10 cellular contexts compared by ENCODE assay signal in genomic region chr12:120012067-120012621, GRCh38. TPM values are rescaled to one million over a fixed set of nuclear protein-coding genes. Genes with fewer than 3 reads are reported as not detected.
DNase-seq lines count a peak whose midpoint lies in the region; ATAC-seq and TF ChIP-seq lines count a peak whose summit lies in the region.
"Had no signal": no experiment of that assay in that cellular context is flagged by ENCODE, and none has a peak within 500 bp of the region (broad histone marks: within the 10 kb centered on the region; RNA-seq: fewer than 3 reads in every experiment).

No MANE protein-coding gene starts in this region.

- ATAC-seq in CD4-positive, alpha-beta T cell (ENCODE audit: poor library complexity), result peak; percentile 57
- ATAC-seq in HG03439 (IDR thresholded peaks at IDR 0.05; ENCODE audit: unreplicated experiment) (peak; percentile 87), Right ventricle myocardium inferior (no peak)

- POLR2A ChIA-PET in CD4-positive, alpha-beta T cell (lab: Charles Lee), result interaction anchor here (1.5 to 2.1 kb wide), 2 partner anchors 23 to 63 kb away, joined by 3 to 7 read pairs; partner anchors contain the start of gene BICDL1
- POLR2A ChIA-PET in activated CD4-positive, alpha-beta T cell treated with anti-CD3 and anti-CD28 coated beads, Interleukin-2, amount 10 ng/mL, durations not matched to agents 7 days and 5 days (lab: Charles Lee), result no interaction called here

- TF ChIP-seq CTCF in CD4-positive, alpha-beta T cell (IDR thresholded peaks at IDR 0.05), result no peak
- TF ChIP-seq CTCF in GM20000 (IDR thresholded peaks at IDR 0.05; ENCODE audit: extremely low read depth, missing control alignments) (no peak), endothelial cell (IDR thresholded peaks at IDR 0.05; ENCODE audit: unreplicated experiment) (no peak)

- H3K27ac ChIP-seq in CD4-positive, alpha-beta T cell (ENCODE audit: low read depth, low read length), result peak overlapping the region; percentile 86
- H3K27ac ChIP-seq: thoracic aorta had no signal

- CTCF ChIA-PET in CD4-positive, alpha-beta T cell (lab: Charles Lee), result interaction anchor here (0.5 to 5.8 kb wide), 4 partner anchors 23 to 189 kb away, joined by 3 to 33 read pairs (median 18); partner anchors contain the start of gene BICDL1
- CTCF ChIA-PET in activated CD4-positive, alpha-beta T cell treated with anti-CD3 and anti-CD28 coated beads, Interleukin-2, amount 10 ng/mL, durations not matched to agents 7 days and 5 days (lab: Charles Lee), result interaction anchor here (1.1 kb wide), 1 partner anchor 11 kb away, joined by 3 read pairs; no protein-coding TSS in a partner anchor

- H3K4me3 Mint-ChIP-seq in CD4-positive, alpha-beta T cell, result peak overlapping the region; percentile 76
- H3K4me3 Mint-ChIP-seq in activated CD4-positive, alpha-beta T cell treated with anti-CD3 and anti-CD28 coated beads, Interleukin-2, amount 10 ng/mL, durations not matched to agents 7 days and 5 days, result peak overlapping the region; percentile 56
- H3K4me3 Mint-ChIP-seq in endothelial cell (ENCODE audit: unreplicated experiment), result no peak overlapping the region
- H3K4me3 Mint-ChIP-seq: dendritic cell treated with granulocyte-macrophage colony-stimulating factor and Interleukin-4, amounts not matched to agents 40 ng/mL and 50 ng/mL, for 4 days had no signal

- H3K36me3 Mint-ChIP-seq in CD4-positive, alpha-beta T cell (ENCODE audit: low read depth), result peaks cover 30% of the 10 kb centered on the region
- peaks cover 58% of the 10 kb centered on the region for H3K36me3 Mint-ChIP-seq in activated CD4-positive, alpha-beta T cell treated with anti-CD3 and anti-CD28 coated beads, Interleukin-2, amount 10 ng/mL, durations not matched to agents 7 days and 5 days (ENCODE audit: low read depth)
- H3K36me3 Mint-ChIP-seq in endothelial cell (ENCODE audit: low read depth, unreplicated experiment), result no peaks in the 10 kb centered on the region

- intact Hi-C loops in CD4-positive, alpha-beta T cell (cut with DNase I, micrococcal nuclease), result loop anchor here in 1 of 2 experiments (2.0 to 10.0 kb wide), 3 partner anchors 23 to 280 kb away; partner anchors contain the start of genes BICDL1, RNU4-1, RNU4-2 and RPLP0
- intact Hi-C loops in Right ventricle myocardium inferior (cut with DNase I), result no loop called here

- DNase-seq in CD4-positive, alpha-beta T cell, result peak; percentile 27 to 88 (median 57)
- peak; percentile 86 for DNase-seq in GM20000 (ENCODE audit: low spot score)
- DNase-seq in activated CD4-positive, alpha-beta T cell treated with anti-CD3 and anti-CD28 coated beads, Interleukin-2, amount 10 ng/mL, durations not matched to agents 7 days and 5 days, result peak; percentile 83
- DNase-seq in endothelial cell (ENCODE audit: low spot score), result peak; percentile 18
- peak; percentile 37 to 85 for DNase-seq in stimulated activated CD8-positive, alpha-beta memory T cell treated with anti-CD3 and anti-CD28 coated beads, Interleukin-15, amount 100 ng/mL, for 4 hours (ENCODE audit: low read depth in 2 of 2)
- DNase-seq in NCI-H1092 (lab: John Stamatoyannopoulos, UW), result no peak
- no peak for DNase-seq in Right ventricle myocardium inferior (ENCODE audit: missing footprints)

- H3K27ac Mint-ChIP-seq in CD4-positive, alpha-beta T cell, result peak overlapping the region; percentile 96
- peak overlapping the region; percentile 96 for H3K27ac Mint-ChIP-seq in activated CD4-positive, alpha-beta T cell treated with anti-CD3 and anti-CD28 coated beads, Interleukin-2, amount 10 ng/mL, durations not matched to agents 7 days and 5 days
- peak overlapping the region; percentile 37 for H3K27ac Mint-ChIP-seq in endothelial cell (ENCODE audit: unreplicated experiment)
- H3K27ac Mint-ChIP-seq: dendritic cell treated with granulocyte-macrophage colony-stimulating factor and Interleukin-4, amounts not matched to agents 40 ng/mL and 50 ng/mL, for 4 days had no signal

- H3K9me3 Mint-ChIP-seq in CD4-positive, alpha-beta T cell, result no peaks in the 10 kb centered on the region
- peaks cover 4% of the 10 kb centered on the region for H3K9me3 Mint-ChIP-seq in activated CD4-positive, alpha-beta T cell treated with anti-CD3 and anti-CD28 coated beads, Interleukin-2, amount 10 ng/mL, durations not matched to agents 7 days and 5 days
- no peaks in the 10 kb centered on the region for H3K9me3 Mint-ChIP-seq in endothelial cell (ENCODE audit: unreplicated experiment)
- H3K9me3 Mint-ChIP-seq: dendritic cell treated with granulocyte-macrophage colony-stimulating factor and Interleukin-4, amounts not matched to agents 40 ng/mL and 50 ng/mL, for 4 days had no signal

- H3K27me3 ChIP-seq in CD4-positive, alpha-beta T cell (ENCODE audit: control insufficient read depth, insufficient read depth, low read length), result no peaks in the 10 kb centered on the region

- H3K4me1 Mint-ChIP-seq in CD4-positive, alpha-beta T cell (ENCODE audit: low read depth), result peaks cover 81% of the 10 kb centered on the region
- peaks cover 88% of the 10 kb centered on the region for H3K4me1 Mint-ChIP-seq in activated CD4-positive, alpha-beta T cell treated with anti-CD3 and anti-CD28 coated beads, Interleukin-2, amount 10 ng/mL, durations not matched to agents 7 days and 5 days
- peaks cover 15% of the 10 kb centered on the region for H3K4me1 Mint-ChIP-seq in endothelial cell (ENCODE audit: unreplicated experiment)

- no peaks in the 10 kb centered on the region for H3K27me3 Mint-ChIP-seq in CD4-positive, alpha-beta T cell
- H3K27me3 Mint-ChIP-seq in activated CD4-positive, alpha-beta T cell treated with anti-CD3 and anti-CD28 coated beads, Interleukin-2, amount 10 ng/mL, durations not matched to agents 7 days and 5 days, result no peaks in the 10 kb centered on the region
- H3K27me3 Mint-ChIP-seq in endothelial cell (ENCODE audit: unreplicated experiment), result peaks cover 2% of the 10 kb centered on the region

- no peaks in the 10 kb centered on the region for H3K9me3 ChIP-seq in CD4-positive, alpha-beta T cell (ENCODE audit: control insufficient read depth, low read length)
- H3K9me3 ChIP-seq: thoracic aorta had no signal

RNA-seq across cellular contexts. Expression of gene BICDL1, which starts 23.1 kb away (rescaled TPM):
- 100 to 1,000 TPM; 143 to 146 TPM for total RNA-seq in CD4-positive, alpha-beta T cell
- total RNA-seq in activated CD4-positive, alpha-beta T cell treated with anti-CD3 and anti-CD28 coated beads, Interleukin-2, amount 10 ng/mL, durations not matched to agents 7 days and 5 days, result 10 to 100 TPM; 51.2 to 65.9 TPM
- total RNA-seq in endothelial cell (ENCODE audit: unreplicated experiment) (2.8 TPM), Right ventricle myocardium inferior (0.87 TPM)

Comparison
In these comparisons a context has a peak if more than half of its experiments do, and no peak if none do; other contexts are left out.
1. DNase-seq: peak in CD4-positive, alpha-beta T cell (10 of 10), GM20000 (single experiment), activated CD4-positive, alpha-beta T cell treated with anti-CD3 and anti-CD28 coated beads, Interleukin-2, amount 10 ng/mL, durations not matched to agents 7 days and 5 days (single experiment), endothelial cell (single experiment) and stimulated activated CD8-positive, alpha-beta memory T cell treated with anti-CD3 and anti-CD28 coated beads, Interleukin-15, amount 100 ng/mL, for 4 hours (2 of 2); none in NCI-H1092 (single experiment) and Right ventricle myocardium inferior (single experiment).
2. H3K27ac Mint-ChIP-seq: peak in every context shown above with its lines; median percentile 96 in CD4-positive, alpha-beta T cell; 96 in activated CD4-positive, alpha-beta T cell treated with anti-CD3 and anti-CD28 coated beads, Interleukin-2, amount 10 ng/mL, durations not matched to agents 7 days and 5 days; 37 in endothelial cell.
3. RNA of gene BICDL1, which starts 23.1 kb away (total RNA-seq): 143 to 146 TPM in CD4-positive, alpha-beta T cell and 51.2 to 65.9 TPM in activated CD4-positive, alpha-beta T cell treated with anti-CD3 and anti-CD28 coated beads, Interleukin-2, amount 10 ng/mL, durations not matched to agents 7 days and 5 days; 2.8 TPM in endothelial cell (single experiment) and 0.87 TPM in Right ventricle myocardium inferior (single experiment); every median in the first group is over 10 times any median in the second.